8 cellular contexts compared by ENCODE assay signal in the genomic region with DNA sequence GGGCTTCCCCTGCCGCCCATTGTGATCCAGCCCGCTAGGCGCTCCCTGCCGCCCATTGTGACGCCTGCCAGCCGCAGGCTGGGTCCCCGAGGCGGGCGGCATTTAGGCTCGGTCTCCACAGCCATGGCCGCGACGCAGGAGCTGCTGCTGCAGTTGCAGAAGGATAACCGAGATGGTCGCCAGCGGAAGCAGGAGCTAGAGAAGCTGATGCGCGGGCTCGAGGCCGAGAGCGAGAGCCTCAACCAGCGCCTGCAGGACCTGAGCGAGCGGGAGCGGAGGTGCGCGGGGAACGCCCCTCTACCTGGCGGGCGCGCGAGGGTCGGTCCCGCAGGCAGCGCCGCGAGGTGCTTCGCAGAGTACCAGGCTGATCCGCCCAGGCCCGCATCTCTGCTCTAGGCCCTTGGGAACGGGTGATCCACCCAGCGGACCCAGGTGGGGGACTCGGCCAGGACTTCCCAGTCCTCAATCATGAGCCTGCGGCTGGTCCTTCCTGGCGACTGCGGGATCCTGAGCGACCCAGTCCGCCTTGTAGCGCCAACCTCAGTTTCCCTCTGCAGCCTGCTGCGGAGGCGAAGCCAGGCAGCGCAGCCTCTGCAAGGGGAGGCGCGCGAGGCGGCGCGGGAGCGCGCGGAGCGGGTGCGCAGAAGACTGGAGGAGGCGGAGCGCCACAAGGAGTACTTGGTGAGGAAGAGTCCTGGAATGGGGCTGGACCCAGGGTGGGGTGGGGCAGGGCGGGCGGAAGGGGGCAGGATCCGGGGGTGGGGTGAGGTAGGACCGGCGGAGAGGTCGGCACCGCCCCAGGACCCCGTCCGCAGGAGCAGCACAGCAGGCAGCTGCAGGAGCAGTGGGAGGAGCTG. TPM values are rescaled to one million over a fixed set of nuclear protein-coding genes. Genes with fewer than 3 reads are reported as not detected.
DNase-seq lines count a peak whose midpoint lies in the region; ATAC-seq and TF ChIP-seq lines count a peak whose summit lies in the region.
"Not testable (repeated sequence)": the region's sequence is repeated elsewhere in the genome, so short reads cannot be mapped to it uniquely, and the experiment has no call there.

Gene TMEM191C, plus strand, starts transcription at position 51 of the 857 bp plus-strand sequence. Its CDS starts 73 bp downstream, at position 124.

- H3K27me3 ChIP-seq in kidney epithelial cell (ENCODE audit: control insufficient read depth, insufficient read depth, low read length); prostate gland (replicated peaks; ENCODE audit: insufficient read depth); aorta (ENCODE audit: control insufficient read depth in 1 of 2, insufficient read depth in 2 of 2, low read length in 1 of 2): not testable (repeated sequence)

- H3K9me3 Mint-ChIP-seq in HFFc6; activated T-helper 17 cell treated with anti-CD3 and anti-CD28 coated beads, Interleukin-2, amount 50 U/mL, for 72 hours; effector memory CD8-positive, alpha-beta T cell: not testable (repeated sequence)

- not testable (repeated sequence) for H3K27me3 Mint-ChIP-seq in HFFc6 (ENCODE audit: insufficient read depth); activated T-helper 17 cell treated with anti-CD3 and anti-CD28 coated beads, Interleukin-2, amount 50 U/mL, for 72 hours; effector memory CD8-positive, alpha-beta T cell

- WGBS in prostate gland, result no CpG with 5 or more reads among the region's 74 CpGs
- 1% methylated on average over 24 of the region's 74 CpGs; no CpG with 5 or more reads in 1 of the 2 donors for WGBS in aorta, 2 donors

- peak within 1 kb of the TSS in 1 of 2 donors; percentile 65 for H3K27ac ChIP-seq in prostate gland
- not testable (repeated sequence) for H3K27ac ChIP-seq in aorta (ENCODE audit: low read depth in 1 of 2, low read length in 2 of 2)

- peak; percentile 12 for ATAC-seq in GM18498 (IDR thresholded peaks at IDR 0.05; ENCODE audit: unreplicated experiment)
- peak; percentile 16 for ATAC-seq in activated T-helper 17 cell treated with anti-CD3 and anti-CD28 coated beads, Interleukin-2, amount 50 U/mL, for 72 hours (replicated peaks)
- ATAC-seq in effector memory CD8-positive, alpha-beta T cell (replicated peaks), result peak; percentile 34
- ATAC-seq in aorta (ENCODE audit: low FRiP score), result peak; percentile 66

- H3K27ac Mint-ChIP-seq in HFFc6, result peak within 1 kb of the TSS; percentile 54; the same call in 1 of the 2 replicates
- H3K27ac Mint-ChIP-seq in activated T-helper 17 cell treated with anti-CD3 and anti-CD28 coated beads, Interleukin-2, amount 50 U/mL, for 72 hours, result peak within 1 kb of the TSS; percentile 85
- peak within 1 kb of the TSS; percentile 88 to 89 for H3K27ac Mint-ChIP-seq in effector memory CD8-positive, alpha-beta T cell

- not testable (repeated sequence) for H3K36me3 Mint-ChIP-seq in HFFc6 (ENCODE audit: low read depth); activated T-helper 17 cell treated with anti-CD3 and anti-CD28 coated beads, Interleukin-2, amount 50 U/mL, for 72 hours (ENCODE audit: low read depth); effector memory CD8-positive, alpha-beta T cell (ENCODE audit: insufficient read depth)

- H3K4me1 ChIP-seq in prostate gland (replicated peaks); aorta (ENCODE audit: control insufficient read depth in 1 of 2, insufficient read depth in 2 of 2, low read length in 2 of 2): not testable (repeated sequence)

- not testable (repeated sequence) for H3K4me1 Mint-ChIP-seq in HFFc6 (ENCODE audit: low read depth); activated T-helper 17 cell treated with anti-CD3 and anti-CD28 coated beads, Interleukin-2, amount 50 U/mL, for 72 hours; effector memory CD8-positive, alpha-beta T cell (ENCODE audit: low read depth in 2 of 2)

- peak within 1 kb of the TSS; percentile 28; the same call in 1 of the 2 replicates for H3K4me3 ChIP-seq in LNCaP clone FGC (ENCODE audit: low read depth, low read length)
- peak within 1 kb of the TSS; percentile 31 for H3K4me3 ChIP-seq in kidney epithelial cell (ENCODE audit: low read depth, low read length)
- H3K4me3 ChIP-seq in prostate gland, result peak within 1 kb of the TSS; percentile 22 to 34
- H3K4me3 ChIP-seq in aorta (ENCODE audit: low read length in 2 of 2), result not testable (repeated sequence)

- peak within 1 kb of the TSS; percentile 85 for H3K4me3 Mint-ChIP-seq in HFFc6
- peak within 1 kb of the TSS; percentile 80 for H3K4me3 Mint-ChIP-seq in activated T-helper 17 cell treated with anti-CD3 and anti-CD28 coated beads, Interleukin-2, amount 50 U/mL, for 72 hours
- peak within 1 kb of the TSS; percentile 88 to 89 for H3K4me3 Mint-ChIP-seq in effector memory CD8-positive, alpha-beta T cell

- not testable (repeated sequence) for TF ChIP-seq CTCF in HFFc6 (IDR thresholded peaks at IDR 0.05); LNCaP clone FGC (IDR thresholded peaks at IDR 0.05; ENCODE audit: control insufficient read depth, extremely low read depth, insufficient read depth); kidney epithelial cell (IDR thresholded peaks at IDR 0.05; ENCODE audit: insufficient read depth, low read length, poor library complexity, severe bottlenecking); prostate gland (IDR thresholded peaks at IDR 0.05)

- not testable (repeated sequence) for TF ChIP-seq POLR2A in prostate gland (IDR thresholded peaks at IDR 0.05)

- not testable (repeated sequence) for H3K9me3 ChIP-seq in prostate gland; aorta (ENCODE audit: control insufficient read depth, low read length)

- intact Hi-C loops in prostate gland (cut with DNase I); aorta (cut with DNase I): not testable (repeated sequence)

- not testable (repeated sequence) for H3K36me3 ChIP-seq in kidney epithelial cell (ENCODE audit: control insufficient read depth, insufficient read depth, low read length); prostate gland; aorta (ENCODE audit: control insufficient read depth in 1 of 2, insufficient read depth in 2 of 2, low read length in 1 of 2)

- DNase-seq in HFFc6; LNCaP clone FGC (ENCODE audit: low read depth); effector memory CD8-positive, alpha-beta T cell; kidney epithelial cell (ENCODE audit: low read depth); prostate gland (ENCODE audit: low spot score); aorta: not testable (repeated sequence)

RNA-seq across cellular contexts. Expression of gene TMEM191C, which starts in this region (rescaled TPM):
- total RNA-seq in HFFc6 (2021; fragmentation: NEBNext Ultra II Directional; extraction: Animal tissue kit (Norgen Biotek cat#: 25700)), result 1 to 10 TPM in 2 of 6 experiments, under 1 TPM in 4; 0.38 to 1.6 (median 0.56) TPM
- 1 to 10 TPM in 1 of 2 donors, under 1 TPM in 1; 0.82 to 5.2 TPM for total RNA-seq in activated T-helper 17 cell treated with anti-CD3 and anti-CD28 coated beads, Interleukin-2, amount 50 U/mL, for 72 hours
- total RNA-seq in kidney epithelial cell (4.8 and 6.7 TPM in 2 replicates), prostate gland (1 to 10 TPM in 1 of 2 donors, under 1 TPM in 1; 0.55 to 6.0 TPM), aorta (1 to 10 TPM in 1 of 2 donors, under 1 TPM in 1; 0.55 to 1.4 TPM)
- polyA plus RNA-seq in aorta, result 1 to 10 TPM in 1 of 2 donors, under 1 TPM in 1; 0.50 to 2.9 TPM

Comparison
In these comparisons a context has a peak if more than half of its experiments do, and no peak if none do; other contexts are left out.
1. ATAC-seq: peak in every context shown above with its lines; median percentile 66 in aorta; 34 in effector memory CD8-positive, alpha-beta T cell; 16 in activated T-helper 17 cell treated with anti-CD3 and anti-CD28 coated beads, Interleukin-2, amount 50 U/mL, for 72 hours; 12 in GM18498.